ENCODE assay signal across 24 cellular contexts in genomic region chr4:162610116-162610515, GRCh38.
"Had no signal": no experiment of that assay in that cellular context is flagged by ENCODE, and none has a peak within 500 bp of the region (broad histone marks: within the 10 kb centered on the region; RNA-seq: fewer than 3 reads in every experiment).

No MANE protein-coding gene starts in this region.

- H3K4me1 ChIP-seq: colonic mucosa, esophagus muscularis mucosa, gastrocnemius medialis, heart right ventricle, right atrium auricular region, sigmoid colon, testis, tibial nerve, upper lobe of right lung, vagina had no signal

- ATAC-seq: gastrocnemius medialis; heart right ventricle; left colon; left ventricle myocardium superior; naive thymus-derived CD4-positive, alpha-beta T cell; stimulated activated naive B cell treated with anti-CD40 and anti-IgM and Interleukin-4, amounts not matched to agents 10 μg/mL and 1 μg/mL and 100 μg/mL, for 72 hours; stimulated activated naive CD8-positive, alpha-beta T cell treated with anti-CD3 and anti-CD28 coated beads, Interleukin-15, amount 100 ng/mL, for 72 hours; upper lobe of right lung had no signal

- H3K4me3 ChIP-seq: colonic mucosa, esophagus muscularis mucosa, gastrocnemius medialis, heart right ventricle, lung, right atrium auricular region, sigmoid colon, skin epidermis, testis, tibial nerve, upper lobe of right lung, vagina had no signal

- H3K27ac Mint-ChIP-seq: naive thymus-derived CD4-positive, alpha-beta T cell; nephron progenitor cell; stimulated activated naive B cell treated with anti-CD40 and anti-IgM and Interleukin-4, amounts not matched to agents 10 μg/mL and 1 μg/mL and 100 μg/mL, for 72 hours had no signal

- H3K9me3 ChIP-seq: colonic mucosa, esophagus muscularis mucosa, gastrocnemius medialis, heart right ventricle, right atrium auricular region, sigmoid colon, testis, tibial nerve, upper lobe of right lung, vagina had no signal

- H3K36me3 Mint-ChIP-seq: naive thymus-derived CD4-positive, alpha-beta T cell; stimulated activated naive B cell treated with anti-CD40 and anti-IgM and Interleukin-4, amounts not matched to agents 10 μg/mL and 1 μg/mL and 100 μg/mL, for 72 hours had no signal

- H3K4me1 Mint-ChIP-seq: naive thymus-derived CD4-positive, alpha-beta T cell; nephron progenitor cell; stimulated activated naive B cell treated with anti-CD40 and anti-IgM and Interleukin-4, amounts not matched to agents 10 μg/mL and 1 μg/mL and 100 μg/mL, for 72 hours; stimulated activated naive CD8-positive, alpha-beta T cell treated with anti-CD3 and anti-CD28 coated beads, Interleukin-15, amount 100 ng/mL, for 72 hours had no signal

- H3K4me3 Mint-ChIP-seq: naive thymus-derived CD4-positive, alpha-beta T cell; nephron progenitor cell; stimulated activated naive B cell treated with anti-CD40 and anti-IgM and Interleukin-4, amounts not matched to agents 10 μg/mL and 1 μg/mL and 100 μg/mL, for 72 hours; stimulated activated naive CD8-positive, alpha-beta T cell treated with anti-CD3 and anti-CD28 coated beads, Interleukin-15, amount 100 ng/mL, for 72 hours had no signal

- H3K27me3 ChIP-seq: colonic mucosa, esophagus muscularis mucosa, gastrocnemius medialis, heart right ventricle, right atrium auricular region, sigmoid colon, testis, tibial nerve, upper lobe of right lung, vagina had no signal

- H3K27ac ChIP-seq: colonic mucosa, epithelial cell of prostate, esophagus muscularis mucosa, gastrocnemius medialis, heart right ventricle, right atrium auricular region, sigmoid colon, skin epidermis, testis, tibial nerve, upper lobe of right lung, vagina had no signal

- DNase-seq: colonic mucosa; dermis blood vessel endothelial cell; effector CD8-positive, alpha-beta T cell; gastrocnemius medialis; heart right ventricle; left colon; left ventricle myocardium superior; naive thymus-derived CD4-positive, alpha-beta T cell; nephron progenitor cell; posterior cingulate gyrus; sigmoid colon; stimulated activated CD4-positive, alpha-beta T cell treated with anti-CD3 and anti-CD28 coated beads, Interleukin-2, amount 100 ng/mL, for 24 hours; stimulated activated CD4-positive, alpha-beta T cell treated with anti-CD3 and anti-CD28 coated beads, Interleukin-4, amount 100 ng/mL, for 4 hours; stimulated activated naive B cell treated with anti-CD40 and anti-IgM and Interleukin-4, amounts not matched to agents 10 μg/mL and 1 μg/mL and 100 μg/mL, for 72 hours; stimulated activated naive CD8-positive, alpha-beta T cell treated with anti-CD3 and anti-CD28 coated beads, Interleukin-15, amount 100 ng/mL, for 72 hours; testis; upper lobe of right lung had no signal

- H3K9me3 Mint-ChIP-seq: nephron progenitor cell; stimulated activated naive CD8-positive, alpha-beta T cell treated with anti-CD3 and anti-CD28 coated beads, Interleukin-15, amount 100 ng/mL, for 72 hours had no signal

- H3K36me3 ChIP-seq: colonic mucosa, esophagus muscularis mucosa, gastrocnemius medialis, heart right ventricle, right atrium auricular region, sigmoid colon, tibial nerve, upper lobe of right lung, vagina had no signal

- H3K27me3 Mint-ChIP-seq: naive thymus-derived CD4-positive, alpha-beta T cell; stimulated activated naive B cell treated with anti-CD40 and anti-IgM and Interleukin-4, amounts not matched to agents 10 μg/mL and 1 μg/mL and 100 μg/mL, for 72 hours; stimulated activated naive CD8-positive, alpha-beta T cell treated with anti-CD3 and anti-CD28 coated beads, Interleukin-15, amount 100 ng/mL, for 72 hours had no signal
